33 cellular contexts compared by ENCODE assay signal in genomic region chr12:62221107-62221506, GRCh38. TPM values are rescaled to one million over a fixed set of nuclear protein-coding genes. Genes with fewer than 3 reads are reported as not detected.
DNase-seq lines count a peak whose midpoint lies in the region; ATAC-seq, FAIRE-seq and TF ChIP-seq lines count a peak whose summit lies in the region.
"Had no signal": no experiment of that assay in that cellular context is flagged by ENCODE, and none has a peak within 500 bp of the region (broad histone marks: within the 10 kb centered on the region; RNA-seq: fewer than 3 reads in every experiment).

No MANE protein-coding gene starts in this region.

- H3K27ac ChIP-seq in HEK293 (ENCODE audit: extremely low read depth, low read depth, low read length) (no peak overlapping the region), SK-N-MC (peak overlapping the region; percentile 52; the same call in 1 of the 2 replicates), K562 (ENCODE audit: extremely low read depth, low read depth, low read length) (no peak overlapping the region)
- H3K27ac ChIP-seq: 22Rv1; A549; BLaER1; BLaER1 treated with 17β-estradiol and CSF1 and Interleukin-3, amounts not matched to agents 10 nM and 100 nM; C4-2B had no signal

- ATAC-seq in K562: no peak
- no peak for ATAC-seq in GM21447 (IDR thresholded peaks at IDR 0.05; ENCODE audit: unreplicated experiment)
- no peak for ATAC-seq in left lobe of liver
- ATAC-seq in HG02970 (IDR thresholded peaks at IDR 0.05; ENCODE audit: low FRiP score, unreplicated experiment): no peak
- ATAC-seq: A549; CD8-positive, alpha-beta T cell had no signal

- POLR2A ChIA-PET in HEK293 (lab: Yijun Ruan, JAX): no interaction called here
- POLR2A ChIA-PET in K562 (lab: Yijun Ruan, JAX): interaction anchor here (1.8 kb wide), 1 partner anchor 16 kb away, joined by 4 read pairs; no protein-coding TSS in a partner anchor

- H3K36me3 ChIP-seq in HEK293 (ENCODE audit: control insufficient read depth in 2 of 2, insufficient read depth in 1 of 2, low read length in 2 of 2): no peaks in the 10 kb centered on the region
- H3K36me3 ChIP-seq in SK-N-MC (ENCODE audit: insufficient read depth, low read length): no peaks in the 10 kb centered on the region
- H3K36me3 ChIP-seq in K562 (ENCODE audit: control insufficient read depth, insufficient read depth, low read length): no peaks in the 10 kb centered on the region
- H3K36me3 ChIP-seq: BE2C; BLaER1; BLaER1 treated with 17β-estradiol and CSF1 and Interleukin-3, amounts not matched to agents 10 nM and 100 nM had no signal

- DNase-seq in SK-N-MC (ENCODE audit: low read depth, low spot score): no peak
- no peak for DNase-seq in K562 (ENCODE audit: extremely low read depth in 1 of 4, low spot score in 3 of 4)
- DNase-seq in left lobe of liver (ENCODE audit: low spot score): no peak
- DNase-seq: 8988T; ACHN; AML-193; BE2C; C1 segment of cervical spinal cord; Caco-2; Calu3; CD4-positive, alpha-beta memory T cell; CD4-positive, alpha-beta T cell; CD4-positive, CD25-positive, alpha-beta regulatory T cell; CD8-positive, alpha-beta memory T cell; CD8-positive, alpha-beta T cell; COR-L47; DMS 273 treated with DMSO at 0.1 percent for 48 hours; DMS153; DMS53; DMS79; DMS79 treated with DMSO at 0.1 percent for 48 hours; DND-41; EL had no signal

- no peaks in the 10 kb centered on the region for H3K27me3 ChIP-seq in K562 (ENCODE audit: control insufficient read depth in 2 of 2, insufficient read depth in 2 of 2, low read length in 2 of 2)
- H3K27me3 ChIP-seq: BE2C; BLaER1; BLaER1 treated with 17β-estradiol and CSF1 and Interleukin-3, amounts not matched to agents 10 nM and 100 nM had no signal

- FAIRE-seq in K562 (lab: Jason Lieb, UNC): no peak
- FAIRE-seq: A204.1, A549, D721Med had no signal

- H3K9me3 ChIP-seq in HEK293 (ENCODE audit: control insufficient read depth, insufficient read depth, low read depth, low read length) (no peaks in the 10 kb centered on the region), SK-N-MC (ENCODE audit: low read depth, low read length) (no peaks in the 10 kb centered on the region), K562 (replicated peaks; ENCODE audit: control insufficient read depth, insufficient read depth, low read depth, low read length) (no peaks in the 10 kb centered on the region)
- H3K9me3 ChIP-seq: A549, BE2C, Caco-2 had no signal

- H3K9me1 ChIP-seq in K562 (ENCODE audit: control insufficient read depth, insufficient read depth, low read length): no peaks in the 10 kb centered on the region

- TF ChIP-seq EP300 in K562 (IDR thresholded peaks at IDR 0.05; ENCODE audit: low read length): no peak

- in situ Hi-C loops in K562 (cut with MboI): no loop called here

- H3K4me2 ChIP-seq in K562 (ENCODE audit: insufficient read depth, low read length): no peak overlapping the region
- H3K4me2 ChIP-seq: A549; BLaER1; BLaER1 treated with 17β-estradiol and CSF1 and Interleukin-3, amounts not matched to agents 10 nM and 100 nM had no signal

- H2AFZ ChIP-seq in K562 (ENCODE audit: low read depth, low read length): no peak overlapping the region

- H3K9ac ChIP-seq in SK-N-MC (ENCODE audit: insufficient read length) (no peak overlapping the region), K562 (ENCODE audit: insufficient read depth in 1 of 2, low read depth in 2 of 2, low read length in 2 of 2) (no peak overlapping the region)
- H3K9ac ChIP-seq: BLaER1; BLaER1 treated with 17β-estradiol and CSF1 and Interleukin-3, amounts not matched to agents 10 nM and 100 nM had no signal

- CTCF ChIA-PET in HEK293 (lab: Yijun Ruan, JAX): interaction anchor here (0.5 kb wide), 1 partner anchor 301 kb away, joined by 5 read pairs; no protein-coding TSS in a partner anchor
- CTCF ChIA-PET in K562 (lab: Yijun Ruan, JAX; ENCODE audit: low intra/inter-chr PET ratio): no interaction called here

- no peak for TF ChIP-seq RAD21 in K562 (CRISPR knock-in tag; conservative IDR thresholded peaks at IDR 0.05 in 1 of 2, IDR thresholded peaks at IDR 0.05 in 1 of 2)

- BruUV-seq in K562 (replicated peaks; lab: Mats Ljungman, UMichigan): no TSS peak

- TF ChIP-seq POLR2A in K562 (conservative IDR thresholded peaks at IDR 0.05): no peak

- no peak overlapping the region for H3K4me3 ChIP-seq in HEK293 (ENCODE audit: low read depth, low read length)
- H3K4me3 ChIP-seq in SK-N-MC: no peak overlapping the region
- no peak overlapping the region for H3K4me3 ChIP-seq in K562
- H3K4me3 ChIP-seq: A549; BLaER1; BLaER1 treated with 17β-estradiol and CSF1 and Interleukin-3, amounts not matched to agents 10 nM and 100 nM had no signal

- TF ChIP-seq CTCF in HEK293 (tag by site-specific recombination; IDR thresholded peaks at IDR 0.05) (no peak), K562 (IDR thresholded peaks at IDR 0.05 in 2 of 3, conservative IDR thresholded peaks at IDR 0.05 in 1 of 3; ENCODE audit: insufficient read depth in 2 of 3, low read depth in 1 of 3, low read length in 3 of 3) (no peak)

- no peaks in the 10 kb centered on the region for H3K79me2 ChIP-seq in K562 (ENCODE audit: control insufficient read depth, insufficient read depth, low read length)

- no peaks in the 10 kb centered on the region for H4K20me1 ChIP-seq in K562 (replicated peaks; ENCODE audit: control insufficient read depth, insufficient read depth, low read length)
- H4K20me1 ChIP-seq: BLaER1; BLaER1 treated with 17β-estradiol and CSF1 and Interleukin-3, amounts not matched to agents 10 nM and 100 nM had no signal

- H3K4me1 ChIP-seq in HEK293 (ENCODE audit: control insufficient read depth, insufficient read depth, low read length): no peaks in the 10 kb centered on the region
- no peaks in the 10 kb centered on the region; a peak in 1 of 5 replicates for H3K4me1 ChIP-seq in K562 (replicated peaks in 1 of 2; ENCODE audit: control insufficient read depth in 2 of 2, insufficient read depth in 2 of 2, low read length in 2 of 2)
- H3K4me1 ChIP-seq: A549, BE2C, BLaER1, Caco-2 had no signal

- intact Hi-C loops in K562 (cut with micrococcal nuclease): no loop called here

TF ChIP-seq in HEK293, 187 proteins besides CTCF, POLR2A, EP300 and RAD21:
- peak; percentile 53 for TF ChIP-seq ZNF366 (tag by site-specific recombination; conservative IDR thresholded peaks at IDR 0.05)
- TF ChIP-seq ZNF391 (tag by site-specific recombination; IDR thresholded peaks at IDR 0.05; ENCODE audit: borderline replicate concordance, low read depth): no peak

TF ChIP-seq in K562, 482 proteins besides CTCF, POLR2A, EP300 and RAD21:
- peak; percentile 40; the same call in 1 of the 2 replicates for TF ChIP-seq ZNF512 (tag; IDR thresholded peaks at IDR 0.05)
- TF ChIP-seq ZNF79 (CRISPR knock-in tag; IDR thresholded peaks at IDR 0.05; ENCODE audit: low read depth): no peak
- no peak for TF ChIP-seq FOXP1 (CRISPR knock-in tag; IDR thresholded peaks at IDR 0.05)
- TF ChIP-seq PCBP2 (IDR thresholded peaks at IDR 0.05; ENCODE audit: low read depth, low read length, poor library complexity, severe bottlenecking): peak; percentile 65
- TF ChIP-seq HNRNPK (IDR thresholded peaks at IDR 0.05; ENCODE audit: low read depth, low read length, poor library complexity, severe bottlenecking): peak; percentile 61
TF ChIP-seq in K562: peak in this region for 3.

RNA-seq across cellular contexts. Expression of gene USP15, which starts 39.1 kb away (rescaled TPM):
- total RNA-seq in K562 (2011; cell fraction: chromatin; rRNA removed; ENCODE audit: low replicate concordance): 187 and 674 TPM in 2 replicates
- 113 and 135 TPM in 2 replicates for total RNA-seq in K562 (2011; cell fraction: nucleolus; rRNA removed)
- total RNA-seq in K562 (2011; cell fraction: nucleoplasm; rRNA removed): 225 and 292 TPM in 2 replicates
- total RNA-seq in K562 (2014; rRNA removed): 131 and 140 TPM in 2 replicates
- 272 and 284 TPM in 2 replicates for total RNA-seq in K562 (2014; rRNA removed; fragmentation: Illumina TruSeq; extraction: Trizol)
- total RNA-seq in K562 (2015; rRNA removed; fragmentation: Illumina TruSeq; extraction: Trizol): 155 and 174 TPM in 2 replicates
- total RNA-seq in K562 (2021): 184 and 189 TPM in 2 replicates
- 175 and 204 TPM in 2 replicates for polyA plus RNA-seq in K562 (2011; rRNA removed)
- polyA plus RNA-seq in K562 (2011; cell fraction: cytosol; rRNA removed): 29.1 and 75.2 TPM in 2 replicates
- polyA plus RNA-seq in K562 (2011; cell fraction: nucleus; rRNA removed): 218 and 401 TPM in 2 replicates
- polyA plus RNA-seq in K562 (2012): 92.9 and 182 TPM in 2 replicates
- polyA plus RNA-seq in K562 (2014; fragmentation: Illumina TruSeq; extraction: Trizol): 152 and 177 TPM in 2 replicates
- polyA plus RNA-seq in K562 (2014; fragmentation: Nextera tagmentation; extraction: Ambion mirVana): 100 to 1,000 TPM; 182 to 253 TPM
- 123 and 140 TPM in 2 replicates for polyA plus RNA-seq in K562 (2014; rRNA removed)
- polyA minus RNA-seq in K562 (2011; rRNA and poly(A)+ RNA removed): 720 and 762 TPM in 2 replicates
- 52.1 and 62.0 TPM in 2 replicates for polyA minus RNA-seq in K562 (2011; cell fraction: cytosol; rRNA and poly(A)+ RNA removed)
- 408 and 684 TPM in 2 replicates for polyA minus RNA-seq in K562 (2011; cell fraction: nucleus; rRNA and poly(A)+ RNA removed)
- 37.0 TPM for total RNA-seq in left lobe of liver
